Comparison of ENCODE assay signal across 1 cellular context in the genomic region with DNA sequence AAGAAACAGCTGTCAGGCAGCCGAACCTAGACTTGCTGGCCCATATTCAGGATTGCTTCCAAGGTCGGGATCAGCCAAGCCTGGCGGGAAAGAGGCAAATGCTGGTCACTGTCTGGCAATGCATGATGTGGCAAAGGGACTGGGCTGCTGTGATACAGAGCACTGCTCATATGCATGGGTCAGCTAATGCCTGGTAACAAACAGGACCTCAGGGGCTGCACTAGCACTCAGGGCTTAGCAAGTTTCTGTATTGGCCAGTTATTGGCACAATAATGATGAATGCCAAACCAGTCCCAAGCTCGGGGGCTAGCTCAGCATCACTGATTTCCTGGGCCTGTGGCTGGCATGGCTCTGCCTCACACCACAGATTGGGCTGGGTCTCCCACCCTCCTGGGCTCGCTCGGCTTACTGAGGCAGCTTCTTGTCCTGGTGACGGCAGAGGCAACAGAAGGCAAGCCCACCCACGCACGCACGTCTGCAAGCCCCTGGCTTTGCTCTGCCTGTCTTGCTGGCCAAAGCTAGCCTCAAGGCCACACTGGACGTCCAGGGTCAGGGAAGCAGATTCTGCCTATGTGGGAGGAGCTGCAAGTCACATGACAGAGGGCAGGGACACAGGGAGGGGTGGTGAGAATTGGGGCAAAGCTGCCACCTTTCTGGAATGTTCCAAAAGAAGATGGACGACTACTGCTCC.
TF ChIP-seq lines count a peak whose summit lies in the region.

No MANE protein-coding gene starts in this region.

TF ChIP-seq in H1, 55 proteins besides CTCF, POLR2A, EP300 and RAD21:
- TF ChIP-seq SRF (IDR thresholded peaks at IDR 0.05; ENCODE audit: low read depth, low read length) (no peak), HDAC6 (IDR thresholded peaks at IDR 0.05; ENCODE audit: low read depth, low read length) (no peak), EZH2 (IDR thresholded peaks at IDR 0.05; ENCODE audit: low read depth, low read length, severe bottlenecking) (no peak), CBX5 (IDR thresholded peaks at IDR 0.05; ENCODE audit: low read depth, low read length) (no peak), KDM1A (IDR thresholded peaks at IDR 0.05; ENCODE audit: borderline replicate concordance, low read length) (no peak), TAF1 (IDR thresholded peaks at IDR 0.05; ENCODE audit: low read depth, low read length) (no peak)
